8 cellular contexts compared by ENCODE assay signal in genomic region chr1:65067491-65068201, GRCh38.
DNase-seq lines count a peak whose midpoint lies in the region; ATAC-seq and TF ChIP-seq lines count a peak whose summit lies in the region.

No MANE protein-coding gene starts in this region.

- peak overlapping the region; percentile 85 for H3K4me3 Mint-ChIP-seq in osteocyte (ENCODE audit: unreplicated experiment)

- peaks cover 14% of the 10 kb centered on the region for H3K36me3 Mint-ChIP-seq in osteocyte (ENCODE audit: unreplicated experiment)

- H3K36me3 ChIP-seq in SU-DHL-6 (ENCODE audit: low read length) (no peaks in the 10 kb centered on the region), heart left ventricle (peaks cover 0 to 11% (median 0%) of the 10 kb centered on the region in 9 donors), upper lobe of left lung (no peaks in the 10 kb centered on the region)

- DNase-seq in DMS 273 treated with DMSO at 0.1 percent for 48 hours (lab: John Stamatoyannopoulos, UW) (peak; percentile 71), H4 (ENCODE audit: low spot score) (peak; percentile 84), NAMALWA (ENCODE audit: low spot score) (peak; percentile 76), amniotic stem cell (lab: John Stamatoyannopoulos, UW) (peak; percentile 50), heart left ventricle (peak; percentile 72 to 85 (median 81)), osteocyte (ENCODE audit: extremely low spot score, unreplicated experiment) (peak; percentile 86), upper lobe of left lung (peak; percentile 64 to 89)

- no peaks in the 10 kb centered on the region for H3K9me3 ChIP-seq in SU-DHL-6 (ENCODE audit: insufficient read depth, low read length)
- H3K9me3 ChIP-seq in heart left ventricle = no peaks in the 10 kb centered on the region
- H3K9me3 ChIP-seq in upper lobe of left lung = no peaks in the 10 kb centered on the region

- peak overlapping the region; percentile 62 for H3K9ac ChIP-seq in SU-DHL-6 (ENCODE audit: low read length)

- H3K9me3 Mint-ChIP-seq in osteocyte (ENCODE audit: unreplicated experiment) = no peaks in the 10 kb centered on the region

- TF ChIP-seq POLR2A in heart left ventricle (IDR thresholded peaks at IDR 0.05) (peak in 1 of 2 donors; percentile 65), upper lobe of left lung (IDR thresholded peaks at IDR 0.05) (peak in 3 of 4 donors; percentile 73 to 91 (median 87))

- no peaks in the 10 kb centered on the region for H3K9me2 ChIP-seq in SU-DHL-6 (replicated peaks; ENCODE audit: insufficient read depth, low read length)

- peaks cover 0 to 43% (median 31%) of the 10 kb centered on the region in 12 donors for H3K4me1 ChIP-seq in heart left ventricle
- H3K4me1 ChIP-seq in upper lobe of left lung = peaks cover 27 to 52% (median 38%) of the 10 kb centered on the region in 4 donors

- H3K27me3 ChIP-seq in SU-DHL-6 (ENCODE audit: low read length) = no peaks in the 10 kb centered on the region
- no peaks in the 10 kb centered on the region for H3K27me3 ChIP-seq in heart left ventricle
- no peaks in the 10 kb centered on the region for H3K27me3 ChIP-seq in upper lobe of left lung

- H3K4me1 Mint-ChIP-seq in osteocyte (ENCODE audit: unreplicated experiment) = peaks cover 37% of the 10 kb centered on the region

- H3K4me3 ChIP-seq in SU-DHL-6 (ENCODE audit: insufficient read depth, low read length, poor library complexity, severe bottlenecking) (peak overlapping the region; percentile 72), heart left ventricle (peak overlapping the region; percentile 71 to 98 (median 88)), upper lobe of left lung (peak overlapping the region; percentile 61 to 86 (median 67))

- H3K27ac ChIP-seq in SU-DHL-6 (ENCODE audit: low read depth, low read length) (no peak overlapping the region), heart left ventricle (peak overlapping the region; percentile 95 to 100 (median 99)), upper lobe of left lung (peak overlapping the region; percentile 98 to 100 (median 99))

- 0 to 1% (median 0%) methylated on average over 37 to 61 of the region's 61 CpGs for WGBS in heart left ventricle, 4 donors
- 0% methylated on average over 32 to 36 of the region's 61 CpGs for WGBS in upper lobe of left lung, 2 donors

- H2AFZ ChIP-seq in SU-DHL-6 (ENCODE audit: low read depth, low read length, severe bottlenecking) = peak overlapping the region; percentile 99

- H3F3A ChIP-seq in SU-DHL-6 (ENCODE audit: insufficient read depth) = no peaks in the 10 kb centered on the region

- TF ChIP-seq CTCF in SU-DHL-6 (IDR thresholded peaks at IDR 0.05; ENCODE audit: insufficient read depth, low read length, poor library complexity, severe bottlenecking) (no peak), heart left ventricle (IDR thresholded peaks at IDR 0.05) (no peak), osteocyte (IDR thresholded peaks at IDR 0.05) (no peak), upper lobe of left lung (IDR thresholded peaks at IDR 0.05) (no peak)

- H3K27me3 Mint-ChIP-seq in osteocyte (ENCODE audit: unreplicated experiment) = peaks cover 20% of the 10 kb centered on the region

- H4K20me1 ChIP-seq in SU-DHL-6 (ENCODE audit: low read depth, low read length) = no peaks in the 10 kb centered on the region

- H3K79me2 ChIP-seq in SU-DHL-6 (ENCODE audit: insufficient read depth, low read length) = no peaks in the 10 kb centered on the region

- peak in 1 of 4 donors; percentile 27 for TF ChIP-seq EP300 in upper lobe of left lung (IDR thresholded peaks at IDR 0.05)

- H3K27ac Mint-ChIP-seq in osteocyte (ENCODE audit: unreplicated experiment) = peak overlapping the region; percentile 93

- peak overlapping the region; percentile 81 for H3K4me2 ChIP-seq in SU-DHL-6 (ENCODE audit: low read depth, low read length, poor library complexity, severe bottlenecking)

- intact Hi-C loops in heart left ventricle (cut with DNase I) = loop anchor here in 9 of 10 donors (2.0 to 10.0 kb wide), 15 partner anchors 65 to 617 kb away; partner anchors contain the start of genes AK4 (in 7 of the 9), LEPR (in 6 of the 9), LEPROT (in 6 of the 9) and JAK1 (in 3 of the 9)

- ATAC-seq in heart left ventricle (peak; percentile 45 to 63 (median 58)), upper lobe of left lung (ENCODE audit: low FRiP score in 2 of 2) (peak; percentile 51 to 76)
